Comparison of ENCODE assay signal across 8 cellular contexts in the genomic region with DNA sequence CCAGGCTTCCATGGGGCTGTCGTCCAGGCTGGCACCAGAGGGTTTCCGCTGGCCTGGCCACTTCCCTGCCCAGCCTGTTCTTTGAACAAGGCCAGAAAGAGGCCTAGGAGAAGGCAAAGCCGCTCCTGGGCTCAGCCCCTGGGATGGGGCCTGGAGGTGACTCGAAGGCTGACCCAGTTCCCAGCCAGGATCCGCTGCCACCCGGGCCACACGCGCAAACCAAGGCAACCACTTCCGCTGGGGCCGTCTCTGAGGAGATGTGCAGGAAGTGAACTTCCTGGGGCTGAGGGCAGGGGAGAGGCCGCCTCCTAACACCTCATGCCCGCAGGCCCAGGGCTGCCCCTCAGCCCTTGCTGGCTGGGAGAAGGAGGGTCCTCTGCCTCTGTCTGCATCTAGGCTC. TPM values are rescaled to one million over a fixed set of nuclear protein-coding genes. Genes with fewer than 3 reads are reported as not detected.
DNase-seq lines count a peak whose midpoint lies in the region; ATAC-seq and TF ChIP-seq lines count a peak whose summit lies in the region.
"Had no signal": no experiment of that assay in that cellular context is flagged by ENCODE, and none has a peak within 500 bp of the region (broad histone marks: within the 10 kb centered on the region; RNA-seq: fewer than 3 reads in every experiment).

No MANE protein-coding gene starts in this region.

- H3K36me3 ChIP-seq in MM.1S (replicated peaks; ENCODE audit: insufficient read depth, low read length), result no peaks in the 10 kb centered on the region

- peaks cover 18 to 30% (median 27%) of the 10 kb centered on the region in 3 donors for H3K27me3 Mint-ChIP-seq in immature natural killer cell (ENCODE audit: low read depth in 3 of 3)
- H3K27me3 Mint-ChIP-seq in stimulated activated memory B cell treated with anti-CD40 and anti-IgM and Interleukin-4, amounts not matched to agents 10 μg/mL and 1 μg/mL and 100 μg/mL, for 72 hours, result no peaks in the 10 kb centered on the region

- H3K4me3 Mint-ChIP-seq in immature natural killer cell, result peak overlapping the region; percentile 71 to 82 (median 78)
- H3K4me3 Mint-ChIP-seq in stimulated activated memory B cell treated with anti-CD40 and anti-IgM and Interleukin-4, amounts not matched to agents 10 μg/mL and 1 μg/mL and 100 μg/mL, for 72 hours, result no peak overlapping the region

- no peak overlapping the region for H3K4me3 ChIP-seq in MM.1S (ENCODE audit: low read length)
- H3K4me3 ChIP-seq: pancreas had no signal

- ATAC-seq in GM19455 (IDR thresholded peaks at IDR 0.05; ENCODE audit: unreplicated experiment) (peak; percentile 62), left lobe of liver (no peak)
- ATAC-seq in stimulated activated memory B cell treated with anti-CD40 and anti-IgM and Interleukin-4, amounts not matched to agents 10 μg/mL and 1 μg/mL and 100 μg/mL, for 72 hours, result peak; percentile 87

- 0 out of 2 replicates have a peak, but pooled peaks cover 3% of the 10 kb centered on the region for H3K27me3 ChIP-seq in MM.1S (replicated peaks; ENCODE audit: insufficient read depth, low read length)
- H3K27me3 ChIP-seq: pancreas had no signal

- no peaks in the 10 kb centered on the region for H3K79me2 ChIP-seq in MM.1S (ENCODE audit: low read length)

- no peak overlapping the region for H3K9ac ChIP-seq in MM.1S (ENCODE audit: low read length)

- H3K9me2 ChIP-seq in MM.1S (replicated peaks; ENCODE audit: insufficient read depth, low read length), result no peaks in the 10 kb centered on the region

- H3K9me3 ChIP-seq in MM.1S (replicated peaks; ENCODE audit: insufficient read depth, low read length), result no peaks in the 10 kb centered on the region
- H3K9me3 ChIP-seq: pancreas had no signal

- peak overlapping the region; percentile 42; the same call in 1 of the 2 replicates for H2AFZ ChIP-seq in MM.1S (ENCODE audit: low read length)

- H3K4me1 Mint-ChIP-seq in immature natural killer cell, result peaks cover 88 to 94% of the 10 kb centered on the region in 2 donors
- peaks cover 40% of the 10 kb centered on the region for H3K4me1 Mint-ChIP-seq in stimulated activated memory B cell treated with anti-CD40 and anti-IgM and Interleukin-4, amounts not matched to agents 10 μg/mL and 1 μg/mL and 100 μg/mL, for 72 hours

- peaks cover 0 to 2% (median 0%) of the 10 kb centered on the region in 6 donors for H3K9me3 Mint-ChIP-seq in immature natural killer cell
- H3K9me3 Mint-ChIP-seq in stimulated activated memory B cell treated with anti-CD40 and anti-IgM and Interleukin-4, amounts not matched to agents 10 μg/mL and 1 μg/mL and 100 μg/mL, for 72 hours, result no peaks in the 10 kb centered on the region

- no peak overlapping the region for H3K27ac ChIP-seq in MM.1S (ENCODE audit: low read length)
- H3K27ac ChIP-seq: pancreas had no signal

- TF ChIP-seq CTCF in MM.1S (IDR thresholded peaks at IDR 0.05; ENCODE audit: low read length), result no peak

- DNase-seq in MM.1S (no peak), activated T-cell treated with anti-CD3 and anti-CD28 coated beads for 4 hours (peak; percentile 61), immature natural killer cell (peak; percentile 95 to 98 (median 96)), left lobe of liver (ENCODE audit: low spot score) (no peak), COLO668 (lab: John Stamatoyannopoulos, UW; ENCODE audit: unreplicated experiment) (no peak)

- H4K20me1 ChIP-seq in MM.1S (ENCODE audit: insufficient read depth, low read length), result no peaks in the 10 kb centered on the region

- H3F3A ChIP-seq in MM.1S (ENCODE audit: insufficient read depth, low read length), result no peaks in the 10 kb centered on the region

- H3K4me2 ChIP-seq in MM.1S (ENCODE audit: low read depth, low read length), result no peak overlapping the region

- peaks cover 3 to 28% (median 3%) of the 10 kb centered on the region in 3 donors for H3K36me3 Mint-ChIP-seq in immature natural killer cell
- peaks cover 11% of the 10 kb centered on the region for H3K36me3 Mint-ChIP-seq in stimulated activated memory B cell treated with anti-CD40 and anti-IgM and Interleukin-4, amounts not matched to agents 10 μg/mL and 1 μg/mL and 100 μg/mL, for 72 hours

- H3K27ac Mint-ChIP-seq in immature natural killer cell, result peak overlapping the region; percentile 96 to 100 (median 98)
- H3K27ac Mint-ChIP-seq in stimulated activated memory B cell treated with anti-CD40 and anti-IgM and Interleukin-4, amounts not matched to agents 10 μg/mL and 1 μg/mL and 100 μg/mL, for 72 hours, result peak overlapping the region; percentile 85

- H3K4me1 ChIP-seq in MM.1S (ENCODE audit: low read length), result no peaks in the 10 kb centered on the region
- H3K4me1 ChIP-seq: pancreas had no signal

RNA-seq across cellular contexts. Expression of a gene that starts 15.2 kb away (rescaled TPM):
- 100 to 1,000 TPM; 107 to 244 (median 141) TPM for polyA plus RNA-seq in immature natural killer cell
- 11.3 TPM for total RNA-seq in left lobe of liver

RNA-seq across cellular contexts. Expression of a gene that starts 34.6 kb away (rescaled TPM):
- 10 to 100 TPM; 32.4 to 68.3 (median 60.3) TPM for polyA plus RNA-seq in immature natural killer cell
- 52.3 TPM for total RNA-seq in left lobe of liver

Comparison
In these comparisons a context has a peak if more than half of its experiments do, and no peak if none do; other contexts are left out.
1. DNase-seq: peak in activated T-cell treated with anti-CD3 and anti-CD28 coated beads for 4 hours (single experiment) and immature natural killer cell (3 of 3); none in MM.1S (single experiment), left lobe of liver (single experiment) and COLO668 (single experiment).